Comparison of ENCODE assay signal across 8 cellular contexts in genomic region chr3:157088506-157089454, GRCh38.
A peak's percentile ranks its signal among the peaks of the same experiment; 100 is the strongest.
DNase-seq lines count a peak whose midpoint lies in the region; ATAC-seq lines count a peak whose summit lies in the region.

No MANE protein-coding gene starts in this region.

- H3K27me3 ChIP-seq in ectodermal cell (ENCODE audit: control insufficient read depth, insufficient read depth, low read length, poor library complexity, severe bottlenecking) (no peaks in the 10 kb centered on the region), mesenchymal stem cell (ENCODE audit: control insufficient read depth in 1 of 2, insufficient read depth in 1 of 2, low read length in 2 of 2) (no peaks in the 10 kb centered on the region)

- peak overlapping the region; percentile 48 for H2AFZ ChIP-seq in mesenchymal stem cell (ENCODE audit: low read depth, low read length)

- H3K36me3 ChIP-seq in ectodermal cell (ENCODE audit: control insufficient read depth, insufficient read depth, low read length) = no peaks in the 10 kb centered on the region
- no peaks in the 10 kb centered on the region for H3K36me3 ChIP-seq in mesenchymal stem cell (ENCODE audit: control insufficient read depth in 1 of 2, insufficient read depth in 2 of 2, low read depth in 1 of 2, low read length in 2 of 2)

- H3K4me3 ChIP-seq in ectodermal cell (ENCODE audit: insufficient read depth, low read depth, low read length) (peak overlapping the region; percentile 60), mesenchymal stem cell (ENCODE audit: insufficient read depth in 1 of 2, low read depth in 1 of 2, low read length in 2 of 2) (peak overlapping the region; percentile 58 to 78)

- H3K27ac Mint-ChIP-seq in activated CD4-positive, alpha-beta T cell treated with anti-CD3 and anti-CD28 coated beads, Interleukin-2, amount 10 ng/mL, durations not matched to agents 24 days and 14 days = peak overlapping the region; percentile 93

- H3K4ac ChIP-seq in mesenchymal stem cell (ENCODE audit: low read depth in 1 of 2, low read length in 2 of 2) = peak overlapping the region; percentile 92 to 99

- H2BK5ac ChIP-seq in mesenchymal stem cell (ENCODE audit: low read depth, low read length, poor library complexity, severe bottlenecking) = peak overlapping the region; percentile 90

- H3K27ac ChIP-seq in ectodermal cell (ENCODE audit: insufficient read depth, low read depth, low read length, poor library complexity, severe bottlenecking) = peak overlapping the region; percentile 92
- H3K27ac ChIP-seq in mesenchymal stem cell (ENCODE audit: low read length, poor library complexity, severe bottlenecking) = peak overlapping the region; percentile 99

- peak overlapping the region; percentile 99 for H4K8ac ChIP-seq in mesenchymal stem cell (ENCODE audit: low read length)

- peak overlapping the region; percentile 75 for H3K4me3 Mint-ChIP-seq in activated CD4-positive, alpha-beta T cell treated with anti-CD3 and anti-CD28 coated beads, Interleukin-2, amount 10 ng/mL, durations not matched to agents 24 days and 14 days

- H3K4me1 ChIP-seq in ectodermal cell (ENCODE audit: control insufficient read depth, insufficient read depth, low read length) = peaks cover 6% of the 10 kb centered on the region
- H3K4me1 ChIP-seq in mesenchymal stem cell (ENCODE audit: control insufficient read depth, insufficient read depth, low read depth, low read length) = peaks cover 7% of the 10 kb centered on the region

- H3K9ac ChIP-seq in mesenchymal stem cell (ENCODE audit: low read length) = peak overlapping the region; percentile 95

- peak overlapping the region; percentile 59 for H3K4me2 ChIP-seq in mesenchymal stem cell (ENCODE audit: low read length, poor library complexity, severe bottlenecking)

- peaks cover 71% of the 10 kb centered on the region for H3K4me1 Mint-ChIP-seq in activated CD4-positive, alpha-beta T cell treated with anti-CD3 and anti-CD28 coated beads, Interleukin-2, amount 10 ng/mL, durations not matched to agents 24 days and 14 days

- peaks cover 2% of the 10 kb centered on the region for H3K79me1 ChIP-seq in mesenchymal stem cell (replicated peaks; ENCODE audit: low read length, poor library complexity, severe bottlenecking)

- H2BK12ac ChIP-seq in mesenchymal stem cell (ENCODE audit: low read length in 2 of 2) = peak overlapping the region in 1 of 2 experiments; percentile 15

- peaks cover 5% of the 10 kb centered on the region for H3K9me3 Mint-ChIP-seq in activated CD4-positive, alpha-beta T cell treated with anti-CD3 and anti-CD28 coated beads, Interleukin-2, amount 10 ng/mL, durations not matched to agents 24 days and 14 days

- H3K18ac ChIP-seq in mesenchymal stem cell (ENCODE audit: low read depth in 1 of 2, low read length in 2 of 2) = peak overlapping the region; percentile 92 to 96

- 1% methylated on average over 61 of the region's 61 CpGs for WGBS in ectodermal cell, 2 experiments
- WGBS in mesenchymal stem cell = under 1% methylated on average over 61 of the region's 61 CpGs

- peak overlapping the region; percentile 96 for H2BK15ac ChIP-seq in mesenchymal stem cell (ENCODE audit: low read depth, poor library complexity, severe bottlenecking)

- H4K91ac ChIP-seq in mesenchymal stem cell (ENCODE audit: low read length) = peak overlapping the region; percentile 99

- H2BK120ac ChIP-seq in mesenchymal stem cell (ENCODE audit: low read depth, low read length) = peak overlapping the region; percentile 93

- no peaks in the 10 kb centered on the region for H3K36me3 Mint-ChIP-seq in activated CD4-positive, alpha-beta T cell treated with anti-CD3 and anti-CD28 coated beads, Interleukin-2, amount 10 ng/mL, durations not matched to agents 24 days and 14 days (ENCODE audit: low read depth)

- H3K14ac ChIP-seq in mesenchymal stem cell (ENCODE audit: low read length in 2 of 2) = peak overlapping the region in 1 of 2 experiments; percentile 98

- H3K9me3 ChIP-seq in ectodermal cell (ENCODE audit: control insufficient read depth, low read length) = no peaks in the 10 kb centered on the region
- H3K9me3 ChIP-seq in mesenchymal stem cell (ENCODE audit: control insufficient read depth, low read length) = no peaks in the 10 kb centered on the region

- H2AK5ac ChIP-seq in mesenchymal stem cell (ENCODE audit: low read length, severe bottlenecking) = no peak overlapping the region

- ATAC-seq in GM19324 (IDR thresholded peaks at IDR 0.05; ENCODE audit: low FRiP score, unreplicated experiment) = peak; percentile 88
- peak; percentile 48 for ATAC-seq in HG03469 (IDR thresholded peaks at IDR 0.05; ENCODE audit: unreplicated experiment)

- no peak overlapping the region for H3K23ac ChIP-seq in mesenchymal stem cell (ENCODE audit: low read length in 2 of 2)

- intact Hi-C loops in activated CD4-positive, alpha-beta T cell treated with anti-CD3 and anti-CD28 coated beads, Interleukin-2, amount 10 ng/mL, durations not matched to agents 24 days and 14 days (cut with micrococcal nuclease) = loop anchor here (1.0 to 5.0 kb wide), 10 partner anchors 15 to 1236 kb away; partner anchors contain the start of genes CCNL1, SLC33A1, SSR3 and TIPARP

- H3K27me3 Mint-ChIP-seq in activated CD4-positive, alpha-beta T cell treated with anti-CD3 and anti-CD28 coated beads, Interleukin-2, amount 10 ng/mL, durations not matched to agents 24 days and 14 days = no peaks in the 10 kb centered on the region

- DNase-seq in AG08395 (ENCODE audit: low spot score) (peak; percentile 100), mesenchymal stem cell (peak; percentile 95), NCI-H446 (lab: John Stamatoyannopoulos, UW) (no peak)
- DNase-seq in activated CD4-positive, alpha-beta T cell treated with anti-CD3 and anti-CD28 coated beads, Interleukin-2, amount 10 ng/mL, durations not matched to agents 24 days and 14 days = peak; percentile 98
- peak; percentile 86 for DNase-seq in stimulated activated CD8-positive, alpha-beta memory T cell treated with anti-CD3 and anti-CD28 coated beads, Interleukin-15, amount 100 ng/mL, for 24 hours (ENCODE audit: low read depth)

Comparison
In these comparisons a context has a peak if more than half of its experiments do, and no peak if none do; other contexts are left out.
1. DNase-seq: peak in AG08395 (single experiment), activated CD4-positive, alpha-beta T cell treated with anti-CD3 and anti-CD28 coated beads, Interleukin-2, amount 10 ng/mL, durations not matched to agents 24 days and 14 days (single experiment), mesenchymal stem cell (single experiment) and stimulated activated CD8-positive, alpha-beta memory T cell treated with anti-CD3 and anti-CD28 coated beads, Interleukin-15, amount 100 ng/mL, for 24 hours (single experiment); none in NCI-H446 (0 of 2).